Comparison of ENCODE assay signal across 8 cellular contexts in the genomic region with DNA sequence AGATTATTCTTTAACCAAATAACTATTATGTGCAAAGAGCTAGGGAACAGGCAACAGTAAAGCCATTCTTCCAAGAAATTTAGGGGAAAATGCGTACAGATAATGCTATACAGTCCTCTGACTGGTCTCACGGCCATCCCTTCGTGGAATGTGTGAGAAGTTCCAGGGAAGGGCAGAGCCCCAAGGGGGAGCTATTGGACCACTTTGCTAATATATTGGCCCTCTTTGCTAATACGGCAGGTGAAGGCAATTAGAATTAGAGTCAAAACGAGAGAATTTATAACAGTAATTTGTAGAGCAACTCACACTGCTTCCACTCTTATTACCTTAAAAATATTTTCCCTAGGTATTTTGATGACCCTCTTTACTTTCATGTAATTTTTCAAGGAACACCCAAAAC.
DNase-seq lines count a peak whose midpoint lies in the region; ATAC-seq, FAIRE-seq and TF ChIP-seq lines count a peak whose summit lies in the region.

No MANE protein-coding gene starts in this region.

- H3K27ac ChIP-seq in HepG2 (ENCODE audit: extremely low read length, insufficient read depth, low read length) (no peak overlapping the region), right lobe of liver (no peak overlapping the region), body of pancreas (no peak overlapping the region), neural progenitor cell (no peak overlapping the region)
- H3K27ac ChIP-seq in CD8-positive, alpha-beta memory T cell (ENCODE audit: low read depth, low read length) = no peak overlapping the region

- BruUV-seq in HepG2 (replicated peaks; lab: Mats Ljungman, UMichigan) = no TSS peak

- H3K9ac ChIP-seq in HepG2 (ENCODE audit: insufficient read depth, low read depth, low read length) (no peak overlapping the region), neural progenitor cell (no peak overlapping the region)

- peaks cover 26% of the 10 kb centered on the region for H3K4me1 Mint-ChIP-seq in neural progenitor cell
- peaks cover 5 to 16% (median 14%) of the 10 kb centered on the region in 3 donors for H3K4me1 Mint-ChIP-seq in CD8-positive, alpha-beta memory T cell

- TF ChIP-seq RAD21 in HepG2 (CRISPR knock-in tag; IDR thresholded peaks at IDR 0.05) = 0 out of 2 replicates have a peak, but pooled peaks have one; percentile 25

- H3K36me3 ChIP-seq in HepG2 (replicated peaks in 1 of 2; ENCODE audit: control insufficient read depth in 1 of 2, insufficient read depth in 2 of 2, low read length in 2 of 2) (no peaks in the 10 kb centered on the region), right lobe of liver (no peaks in the 10 kb centered on the region), body of pancreas (replicated peaks in 1 of 2; ENCODE audit: insufficient read depth in 1 of 2, low read depth in 2 of 2) (no peaks in the 10 kb centered on the region), neural progenitor cell (no peaks in the 10 kb centered on the region)
- H3K36me3 ChIP-seq in CD8-positive, alpha-beta memory T cell (ENCODE audit: insufficient read depth, low read length) = no peaks in the 10 kb centered on the region

- H3K9me3 Mint-ChIP-seq in neural progenitor cell = no peaks in the 10 kb centered on the region
- no peaks in the 10 kb centered on the region for H3K9me3 Mint-ChIP-seq in CD8-positive, alpha-beta memory T cell

- H2AFZ ChIP-seq in HepG2 (ENCODE audit: low read length) (no peak overlapping the region), neural progenitor cell (replicated peaks) (peak overlapping the region; percentile 51)

- H3K4me2 ChIP-seq in HepG2 (ENCODE audit: low read depth, low read length) (no peak overlapping the region), neural progenitor cell (no peak overlapping the region)

- TF ChIP-seq POLR2A in HepG2 (IDR thresholded peaks at IDR 0.05; ENCODE audit: insufficient read depth in 1 of 2, low read depth in 2 of 2, low read length in 2 of 2) = no peak
- no peak for TF ChIP-seq POLR2A in right lobe of liver (IDR thresholded peaks at IDR 0.05)
- no peak for TF ChIP-seq POLR2A in body of pancreas (IDR thresholded peaks at IDR 0.05)

- H3K36me3 Mint-ChIP-seq in neural progenitor cell = no peaks in the 10 kb centered on the region
- H3K36me3 Mint-ChIP-seq in CD8-positive, alpha-beta memory T cell = peaks cover 0 to 3% (median 0%) of the 10 kb centered on the region in 3 donors

- peaks cover 7% of the 10 kb centered on the region for H3F3A ChIP-seq in neural progenitor cell (ENCODE audit: low read depth)

- H3K4me3 ChIP-seq in HepG2 (replicated peaks in 1 of 3; ENCODE audit: insufficient read depth in 1 of 3, low read depth in 2 of 3, low read length in 3 of 3) (no peak overlapping the region), right lobe of liver (no peak overlapping the region), body of pancreas (no peak overlapping the region), neural progenitor cell (no peak overlapping the region)
- no peak overlapping the region for H3K4me3 ChIP-seq in CD8-positive, alpha-beta memory T cell (ENCODE audit: low read length)

- 0% methylated on average over 5 of the region's 5 CpGs for WGBS in HepG2 (ENCODE audit: low lambda C conversion rate)
- 28% methylated on average over 4 of the region's 5 CpGs for WGBS in right lobe of liver (ENCODE audit: insufficient coverage, low coverage, low lambda C conversion rate, missing lambda C conversion rate)
- WGBS in body of pancreas, 2 donors = 14 to 21% methylated on average over 5 of the region's 5 CpGs

- H3K4me1 ChIP-seq in HepG2 (ENCODE audit: insufficient read depth, low read length) = peaks cover 14% of the 10 kb centered on the region; the same call in 1 of the 2 replicates
- H3K4me1 ChIP-seq in right lobe of liver = peaks cover 0 to 7% (median 4%) of the 10 kb centered on the region in 4 donors
- peaks cover 3% of the 10 kb centered on the region for H3K4me1 ChIP-seq in body of pancreas
- H3K4me1 ChIP-seq in neural progenitor cell = peaks cover 18% of the 10 kb centered on the region
- no peaks in the 10 kb centered on the region for H3K4me1 ChIP-seq in CD8-positive, alpha-beta memory T cell (ENCODE audit: insufficient read depth, low read length)

- POLR2A ChIA-PET in HepG2 (lab: Yijun Ruan, JAX) = no interaction called here
- POLR2A ChIA-PET in CD8-positive, alpha-beta memory T cell (lab: Charles Lee) = no interaction called here

- TF ChIP-seq EP300 in HepG2 (IDR thresholded peaks at IDR 0.05; ENCODE audit: low read depth in 2 of 2, low read length in 2 of 2) = no peak
- no peak for TF ChIP-seq EP300 in HepG2 (CRISPR knock-in tag; IDR thresholded peaks at IDR 0.05; ENCODE audit: borderline replicate concordance)

- peak; percentile 49 for DNase-seq in HepG2 (ENCODE audit: low spot score)
- no peak for DNase-seq in right lobe of liver
- DNase-seq in NCI-H1105 (lab: John Stamatoyannopoulos, UW) = peak; percentile 26
- DNase-seq in body of pancreas = peak; percentile 66 to 82 (median 70)
- peak; percentile 81 for DNase-seq in neural progenitor cell (ENCODE audit: low spot score)
- DNase-seq in CD8-positive, alpha-beta memory T cell = no peak
- no peak for DNase-seq in activated CD8-positive, alpha-beta memory T cell treated with anti-CD3 and anti-CD28 coated beads, Interleukin-2, amount 50 U/mL, for 4 hours
- DNase-seq in occipital lobe (lab: John Stamatoyannopoulos, UW) = no peak

- TF ChIP-seq CTCF in HepG2 (CRISPR knock-in tag; IDR thresholded peaks at IDR 0.05) = peak; percentile 78
- TF ChIP-seq CTCF in right lobe of liver (IDR thresholded peaks at IDR 0.05) = peak in 1 of 4 donors; percentile 19
- TF ChIP-seq CTCF in body of pancreas (IDR thresholded peaks at IDR 0.05) = peak; percentile 63 to 85 (median 70)
- peak; percentile 94 for TF ChIP-seq CTCF in neural progenitor cell (IDR thresholded peaks at IDR 0.05)

- CTCF ChIA-PET in HepG2 (lab: Yijun Ruan, JAX; ENCODE audit: low intra/inter-chr PET ratio, low total read pairs) = interaction anchor here (2.2 kb wide), 1 partner anchor 1525 kb away, joined by 7 read pairs; no protein-coding TSS in a partner anchor
- CTCF ChIA-PET in CD8-positive, alpha-beta memory T cell (lab: Charles Lee) = interaction anchor here (0.7 to 1.1 kb wide), 2 partner anchors 9 to 15 kb away, joined by 3 read pairs; no protein-coding TSS in a partner anchor

- intact Hi-C loops in HepG2 (cut with micrococcal nuclease; ENCODE audit: unreplicated experiment) = loop anchor here (1.0 to 10.0 kb wide), 4 partner anchors 753 to 1525 kb away; no protein-coding TSS in a partner anchor
- intact Hi-C loops in right lobe of liver (cut with DNase I) = no loop called here
- intact Hi-C loops in body of pancreas (cut with DNase I) = loop anchor here (10.0 kb wide), 1 partner anchor 1533 kb away; the partner anchor contains the start of gene HTR1B

- H3K27me3 ChIP-seq in HepG2 (ENCODE audit: control insufficient read depth in 1 of 2, insufficient read depth in 2 of 2, low read length in 2 of 2) (peaks cover 0 to 3% of the 10 kb centered on the region in 2 experiments; a peak in 1 of 5 replicates), right lobe of liver (no peaks in the 10 kb centered on the region), body of pancreas (no peaks in the 10 kb centered on the region), neural progenitor cell (peaks cover 7% of the 10 kb centered on the region)
- no peaks in the 10 kb centered on the region for H3K27me3 ChIP-seq in CD8-positive, alpha-beta memory T cell (ENCODE audit: insufficient read depth, low read length, poor library complexity, severe bottlenecking)

- no peaks in the 10 kb centered on the region for H3K9me3 ChIP-seq in HepG2 (ENCODE audit: low read length)
- H3K9me3 ChIP-seq in right lobe of liver = no peaks in the 10 kb centered on the region
- H3K9me3 ChIP-seq in body of pancreas = no peaks in the 10 kb centered on the region
- H3K9me3 ChIP-seq in neural progenitor cell (ENCODE audit: low read depth) = no peaks in the 10 kb centered on the region
- no peaks in the 10 kb centered on the region for H3K9me3 ChIP-seq in CD8-positive, alpha-beta memory T cell (ENCODE audit: low read length)

- H3K27me3 Mint-ChIP-seq in neural progenitor cell (ENCODE audit: insufficient read depth, low read depth) = peaks cover 8% of the 10 kb centered on the region
- H3K27me3 Mint-ChIP-seq in CD8-positive, alpha-beta memory T cell = peaks cover 8 to 28% of the 10 kb centered on the region in 2 donors

- H4K20me1 ChIP-seq in HepG2 (ENCODE audit: insufficient read depth, low read length) (no peaks in the 10 kb centered on the region), neural progenitor cell (ENCODE audit: low read depth) (no peaks in the 10 kb centered on the region)

- H3K79me2 ChIP-seq in HepG2 (ENCODE audit: insufficient read depth, low read length) = no peaks in the 10 kb centered on the region
- H3K79me2 ChIP-seq in neural progenitor cell (ENCODE audit: low read depth) = no peaks in the 10 kb centered on the region

- in situ Hi-C loops in HepG2 (cut with HindIII; ENCODE audit: extremely low pct_ligation_motif_present, low pct_unique_long_range_greater_than_20kb) = loop anchor here (5.0 to 25.0 kb wide), 2 partner anchors 930 to 1525 kb away; no protein-coding TSS in a partner anchor

- peak; percentile 67 for FAIRE-seq in HepG2 (lab: Jason Lieb, UNC)

- no peak overlapping the region for H3K27ac Mint-ChIP-seq in neural progenitor cell
- H3K27ac Mint-ChIP-seq in CD8-positive, alpha-beta memory T cell = no peak overlapping the region

- no peak overlapping the region for H3K4me3 Mint-ChIP-seq in neural progenitor cell
- no peak overlapping the region for H3K4me3 Mint-ChIP-seq in CD8-positive, alpha-beta memory T cell

- ATAC-seq in HepG2 (peak; percentile 85), right lobe of liver (no peak), body of pancreas (peak; percentile 61)

TF ChIP-seq in HepG2, 621 proteins besides CTCF, POLR2A, EP300 and RAD21 (continues in another document):
- TF ChIP-seq ZNF225 (CRISPR knock-in tag; IDR thresholded peaks at IDR 0.05) = no peak
- TF ChIP-seq, protein P1, sequence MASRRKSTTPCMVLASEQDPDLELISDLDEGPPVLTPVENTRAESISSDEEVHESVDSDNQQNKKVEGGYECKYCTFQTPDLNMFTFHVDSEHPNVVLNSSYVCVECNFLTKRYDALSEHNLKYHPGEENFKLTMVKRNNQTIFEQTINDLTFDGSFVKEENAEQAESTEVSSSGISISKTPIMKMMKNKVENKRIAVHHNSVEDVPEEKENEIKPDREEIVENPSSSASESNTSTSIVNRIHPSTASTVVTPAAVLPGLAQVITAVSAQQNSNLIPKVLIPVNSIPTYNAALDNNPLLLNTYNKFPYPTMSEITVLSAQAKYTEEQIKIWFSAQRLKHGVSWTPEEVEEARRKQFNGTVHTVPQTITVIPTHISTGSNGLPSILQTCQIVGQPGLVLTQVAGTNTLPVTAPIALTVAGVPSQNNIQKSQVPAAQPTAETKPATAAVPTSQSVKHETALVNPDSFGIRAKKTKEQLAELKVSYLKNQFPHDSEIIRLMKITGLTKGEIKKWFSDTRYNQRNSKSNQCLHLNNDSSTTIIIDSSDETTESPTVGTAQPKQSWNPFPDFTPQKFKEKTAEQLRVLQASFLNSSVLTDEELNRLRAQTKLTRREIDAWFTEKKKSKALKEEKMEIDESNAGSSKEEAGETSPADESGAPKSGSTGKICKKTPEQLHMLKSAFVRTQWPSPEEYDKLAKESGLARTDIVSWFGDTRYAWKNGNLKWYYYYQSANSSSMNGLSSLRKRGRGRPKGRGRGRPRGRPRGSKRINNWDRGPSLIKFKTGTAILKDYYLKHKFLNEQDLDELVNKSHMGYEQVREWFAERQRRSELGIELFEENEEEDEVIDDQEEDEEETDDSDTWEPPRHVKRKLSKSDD (CRISPR knock-in tag; IDR thresholded peaks at IDR 0.05; ENCODE audit: low read depth) = no peak

Comparison
In these comparisons a context has a peak if more than half of its experiments do, and no peak if none do; other contexts are left out.
1. ATAC-seq: peak in HepG2 (single experiment) and body of pancreas (single experiment); none in right lobe of liver (0 of 4).
2. DNase-seq: peak in HepG2 (single experiment), NCI-H1105 (single experiment), body of pancreas (4 of 4) and neural progenitor cell (single experiment); none in right lobe of liver (0 of 3), CD8-positive, alpha-beta memory T cell (0 of 5), activated CD8-positive, alpha-beta memory T cell treated with anti-CD3 and anti-CD28 coated beads, Interleukin-2, amount 50 U/mL, for 4 hours (single experiment) and occipital lobe (single experiment).
3. intact Hi-C loops: an anchor here in HepG2 (1.0 to 10.0 kb wide) and body of pancreas (10.0 kb wide); none called in right lobe of liver.